ENCODE assay signal across 12 cellular contexts in the genomic region with DNA sequence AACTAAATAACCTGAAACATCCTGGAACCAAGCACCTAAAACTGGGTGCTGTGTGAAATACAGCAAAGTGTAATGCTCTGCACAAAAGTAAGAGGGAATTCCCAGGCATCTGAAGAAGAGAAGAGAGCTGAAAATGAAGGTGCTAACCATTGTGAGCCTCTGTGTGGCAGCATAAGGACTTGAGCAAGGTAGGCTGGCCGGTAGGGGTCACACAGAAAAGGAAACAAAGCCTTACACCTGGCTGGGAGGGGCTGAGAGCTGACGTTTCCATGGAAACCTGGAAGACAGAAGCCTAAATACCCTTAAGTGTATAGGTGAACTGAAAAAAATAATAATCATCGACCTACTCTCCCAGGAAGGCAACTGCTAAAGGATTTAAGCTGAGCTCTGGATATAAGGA. TPM values are rescaled to one million over a fixed set of nuclear protein-coding genes. Genes with fewer than 3 reads are reported as not detected.
A peak's percentile ranks its signal among the peaks of the same experiment; 100 is the strongest.
DNase-seq lines count a peak whose midpoint lies in the region; ATAC-seq and TF ChIP-seq lines count a peak whose summit lies in the region.
"Had no signal": no experiment of that assay in that cellular context is flagged by ENCODE, and none has a peak within 500 bp of the region (broad histone marks: within the 10 kb centered on the region; RNA-seq: fewer than 3 reads in every experiment).

No MANE protein-coding gene starts in this region.

- intact Hi-C loops in activated naive CD4-positive, alpha-beta T cell treated with anti-CD3 and anti-CD28 coated beads for 36 hours (cut with micrococcal nuclease): no loop called here
- intact Hi-C loops in left ventricle myocardium inferior (cut with micrococcal nuclease): no loop called here

- H3K4me3 Mint-ChIP-seq in activated naive CD4-positive, alpha-beta T cell treated with anti-CD3 and anti-CD28 coated beads for 36 hours: no peak overlapping the region
- no peak overlapping the region for H3K4me3 Mint-ChIP-seq in activated naive CD4-positive, alpha-beta T cell treated with anti-CD3 and anti-CD28 coated beads, Interleukin-2, amount 10 ng/mL, durations not matched to agents 7 days and 5 days
- no peak overlapping the region for H3K4me3 Mint-ChIP-seq in stimulated activated effector memory CD8-positive, alpha-beta T cell treated with anti-CD3 and anti-CD28 coated beads, Interleukin-12 subunit alpha, Interleukin-12 subunit beta, amount 100 ng/mL, for 72 hours

- H3K4me3 ChIP-seq in left ventricle myocardium inferior: no peak overlapping the region

- H3K4me1 Mint-ChIP-seq in activated naive CD4-positive, alpha-beta T cell treated with anti-CD3 and anti-CD28 coated beads for 36 hours (ENCODE audit: low read depth): peaks cover 32% of the 10 kb centered on the region
- H3K4me1 Mint-ChIP-seq in activated naive CD4-positive, alpha-beta T cell treated with anti-CD3 and anti-CD28 coated beads, Interleukin-2, amount 10 ng/mL, durations not matched to agents 7 days and 5 days: peaks cover 4% of the 10 kb centered on the region
- H3K4me1 Mint-ChIP-seq in stimulated activated effector memory CD8-positive, alpha-beta T cell treated with anti-CD3 and anti-CD28 coated beads, Interleukin-12 subunit alpha, Interleukin-12 subunit beta, amount 100 ng/mL, for 72 hours: peaks cover 30% of the 10 kb centered on the region

- CTCF ChIA-PET in activated naive CD4-positive, alpha-beta T cell treated with anti-CD3 and anti-CD28 coated beads for 36 hours (lab: Charles Lee): interaction anchor here (1.0 to 2.6 kb wide), 6 partner anchors 18 to 216 kb away, joined by 3 to 5 read pairs (median 4); a partner anchor contains a TSS
- CTCF ChIA-PET in activated naive CD4-positive, alpha-beta T cell treated with anti-CD3 and anti-CD28 coated beads, Interleukin-2, amount 10 ng/mL, durations not matched to agents 7 days and 5 days (lab: Charles Lee): interaction anchor here (0.9 to 2.3 kb wide), 2 partner anchors 22 to 206 kb away, joined by 3 to 4 read pairs; no protein-coding TSS in a partner anchor

- peaks cover 5% of the 10 kb centered on the region for H3K9me3 ChIP-seq in left ventricle myocardium inferior (replicated peaks)

- H3K27me3 ChIP-seq in left ventricle myocardium inferior (ENCODE audit: low read depth): no peaks in the 10 kb centered on the region

- no peak for ATAC-seq in stimulated activated effector memory CD8-positive, alpha-beta T cell treated with anti-CD3 and anti-CD28 coated beads, Interleukin-12 subunit alpha, Interleukin-12 subunit beta, amount 100 ng/mL, for 72 hours
- no peak for ATAC-seq in HG03108 (IDR thresholded peaks at IDR 0.05; ENCODE audit: unreplicated experiment)
- ATAC-seq: Right ventricle myocardium inferior had no signal

- no peaks in the 10 kb centered on the region for H3K4me1 ChIP-seq in left ventricle myocardium inferior

- no peak overlapping the region for H3K27ac ChIP-seq in left ventricle myocardium inferior (replicated peaks)

- TF ChIP-seq CTCF in left ventricle myocardium inferior (IDR thresholded peaks at IDR 0.05; ENCODE audit: borderline replicate concordance): no peak

- DNase-seq in activated naive CD4-positive, alpha-beta T cell treated with anti-CD3 and anti-CD28 coated beads for 36 hours: peak; percentile 17
- DNase-seq in activated naive CD4-positive, alpha-beta T cell treated with anti-CD3 and anti-CD28 coated beads, Interleukin-2, amount 10 ng/mL, durations not matched to agents 7 days and 5 days: no peak
- DNase-seq in NCI-H2227 treated with DMSO at 0.1 percent for 48 hours (lab: John Stamatoyannopoulos, UW) (peak; percentile 46), germinal center (ENCODE audit: low spot score) (peak; percentile 6), kidney glomerular epithelial cell (lab: John Stamatoyannopoulos, UW) (no peak), left ventricle myocardium inferior (no peak)
- DNase-seq in stimulated activated effector memory CD8-positive, alpha-beta T cell treated with anti-CD3 and anti-CD28 coated beads, Interleukin-12 subunit alpha, Interleukin-12 subunit beta, amount 100 ng/mL, for 72 hours (ENCODE audit: low spot score in 2 of 2): no peak
- DNase-seq: activated CD4-positive, CD25-positive, alpha-beta regulatory T cell; activated effector memory CD4-positive, alpha-beta T cell treated with anti-CD3 and anti-CD28 coated beads, Interleukin-2, amount 50 U/mL, for 16 hours; hypothalamus had no signal

- no peaks in the 10 kb centered on the region for H3K27me3 Mint-ChIP-seq in activated naive CD4-positive, alpha-beta T cell treated with anti-CD3 and anti-CD28 coated beads for 36 hours (ENCODE audit: low read depth)
- no peaks in the 10 kb centered on the region for H3K27me3 Mint-ChIP-seq in activated naive CD4-positive, alpha-beta T cell treated with anti-CD3 and anti-CD28 coated beads, Interleukin-2, amount 10 ng/mL, durations not matched to agents 7 days and 5 days

- no peak overlapping the region for H3K27ac Mint-ChIP-seq in activated naive CD4-positive, alpha-beta T cell treated with anti-CD3 and anti-CD28 coated beads for 36 hours
- H3K27ac Mint-ChIP-seq in activated naive CD4-positive, alpha-beta T cell treated with anti-CD3 and anti-CD28 coated beads, Interleukin-2, amount 10 ng/mL, durations not matched to agents 7 days and 5 days: no peak overlapping the region
- peak overlapping the region; percentile 2 for H3K27ac Mint-ChIP-seq in stimulated activated effector memory CD8-positive, alpha-beta T cell treated with anti-CD3 and anti-CD28 coated beads, Interleukin-12 subunit alpha, Interleukin-12 subunit beta, amount 100 ng/mL, for 72 hours

- H3K36me3 ChIP-seq in left ventricle myocardium inferior: peaks cover 21% of the 10 kb centered on the region

- peaks cover 39% of the 10 kb centered on the region for H3K36me3 Mint-ChIP-seq in activated naive CD4-positive, alpha-beta T cell treated with anti-CD3 and anti-CD28 coated beads for 36 hours (ENCODE audit: low read depth)
- peaks cover 45% of the 10 kb centered on the region for H3K36me3 Mint-ChIP-seq in activated naive CD4-positive, alpha-beta T cell treated with anti-CD3 and anti-CD28 coated beads, Interleukin-2, amount 10 ng/mL, durations not matched to agents 7 days and 5 days
- H3K36me3 Mint-ChIP-seq in stimulated activated effector memory CD8-positive, alpha-beta T cell treated with anti-CD3 and anti-CD28 coated beads, Interleukin-12 subunit alpha, Interleukin-12 subunit beta, amount 100 ng/mL, for 72 hours: peaks cover 54% of the 10 kb centered on the region

- no peaks in the 10 kb centered on the region for H3K9me3 Mint-ChIP-seq in activated naive CD4-positive, alpha-beta T cell treated with anti-CD3 and anti-CD28 coated beads for 36 hours
- peaks cover 5% of the 10 kb centered on the region for H3K9me3 Mint-ChIP-seq in activated naive CD4-positive, alpha-beta T cell treated with anti-CD3 and anti-CD28 coated beads, Interleukin-2, amount 10 ng/mL, durations not matched to agents 7 days and 5 days
- no peaks in the 10 kb centered on the region for H3K9me3 Mint-ChIP-seq in stimulated activated effector memory CD8-positive, alpha-beta T cell treated with anti-CD3 and anti-CD28 coated beads, Interleukin-12 subunit alpha, Interleukin-12 subunit beta, amount 100 ng/mL, for 72 hours

RNA-seq across cellular contexts. Expression of a gene that starts 48.6 kb away (rescaled TPM):
- total RNA-seq in activated naive CD4-positive, alpha-beta T cell treated with anti-CD3 and anti-CD28 coated beads for 36 hours: 10 to 100 TPM; 59.6 to 62.2 TPM
- 48.2 TPM for total RNA-seq in left ventricle myocardium inferior

Comparison
In these comparisons a context has a peak if more than half of its experiments do, and no peak if none do; other contexts are left out.
1. DNase-seq: peak in activated naive CD4-positive, alpha-beta T cell treated with anti-CD3 and anti-CD28 coated beads for 36 hours (single experiment), NCI-H2227 treated with DMSO at 0.1 percent for 48 hours (single experiment) and germinal center (single experiment); none in activated naive CD4-positive, alpha-beta T cell treated with anti-CD3 and anti-CD28 coated beads, Interleukin-2, amount 10 ng/mL, durations not matched to agents 7 days and 5 days (single experiment), stimulated activated effector memory CD8-positive, alpha-beta T cell treated with anti-CD3 and anti-CD28 coated beads, Interleukin-12 subunit alpha, Interleukin-12 subunit beta, amount 100 ng/mL, for 72 hours (0 of 2), kidney glomerular epithelial cell (single experiment) and left ventricle myocardium inferior (single experiment).